ENCODE assay signal across 8 cellular contexts in genomic region chr1:63773496-63773814, GRCh38. TPM values are rescaled to one million over a fixed set of nuclear protein-coding genes. Genes with fewer than 3 reads are reported as not detected.
DNase-seq lines count a peak whose midpoint lies in the region; ATAC-seq and TF ChIP-seq lines count a peak whose summit lies in the region.

No MANE protein-coding gene starts in this region.

- POLR2A ChIA-PET in activated CD4-positive, alpha-beta T cell treated with anti-CD3 and anti-CD28 coated beads for 36 hours (lab: Charles Lee), result no interaction called here

- H3K4me1 ChIP-seq in iPS-15b (ENCODE audit: control insufficient read depth, insufficient read depth, low read length), result peaks cover 34% of the 10 kb centered on the region
- peaks cover 12% of the 10 kb centered on the region for H3K4me1 ChIP-seq in stomach smooth muscle (ENCODE audit: control insufficient read depth, insufficient read depth, low read length)

- ATAC-seq in activated CD4-positive, alpha-beta T cell treated with anti-CD3 and anti-CD28 coated beads for 36 hours, result peak; percentile 37

- no peak for TF ChIP-seq CTCF in WI38 (IDR thresholded peaks at IDR 0.05; ENCODE audit: low read depth, low read length)

- H3K27me3 Mint-ChIP-seq in activated CD4-positive, alpha-beta T cell treated with anti-CD3 and anti-CD28 coated beads for 36 hours, result peaks cover 50% of the 10 kb centered on the region

- H3K27ac Mint-ChIP-seq in activated CD4-positive, alpha-beta T cell treated with anti-CD3 and anti-CD28 coated beads for 36 hours, result no peak overlapping the region

- DNase-seq in activated CD4-positive, alpha-beta T cell treated with anti-CD3 and anti-CD28 coated beads for 36 hours, result no peak
- DNase-seq in activated CD4-positive, alpha-beta T cell treated with anti-CD3 and anti-CD28 coated beads for 1 hour, result no peak
- DNase-seq in NAMALWA (ENCODE audit: low spot score) (no peak), SKM-1 treated with dmso at 0.1 percent for 144 hours (lab: John Stamatoyannopoulos, UW; ENCODE audit: unreplicated experiment) (no peak), OCI-M1 (lab: John Stamatoyannopoulos, UW) (no peak)

- H3K4me3 ChIP-seq in WI38 (ENCODE audit: low read depth, low read length) (peak overlapping the region; percentile 53), iPS-15b (ENCODE audit: low read depth, low read length) (peak overlapping the region; percentile 71), stomach smooth muscle (ENCODE audit: low read length in 2 of 2) (peak overlapping the region; percentile 70 to 87)

- peak overlapping the region; percentile 66 for H3K4me3 Mint-ChIP-seq in activated CD4-positive, alpha-beta T cell treated with anti-CD3 and anti-CD28 coated beads for 36 hours

- H3K36me3 ChIP-seq in iPS-15b (ENCODE audit: control insufficient read depth, insufficient read depth, low read length) (no peaks in the 10 kb centered on the region), stomach smooth muscle (ENCODE audit: control insufficient read depth in 2 of 2, insufficient read depth in 2 of 2, low read length in 2 of 2) (no peaks in the 10 kb centered on the region)

- peak overlapping the region; percentile 86 for H3K27ac ChIP-seq in stomach smooth muscle (ENCODE audit: low read length)

- H3K36me3 Mint-ChIP-seq in activated CD4-positive, alpha-beta T cell treated with anti-CD3 and anti-CD28 coated beads for 36 hours (ENCODE audit: low read depth), result no peaks in the 10 kb centered on the region

- intact Hi-C loops in activated CD4-positive, alpha-beta T cell treated with anti-CD3 and anti-CD28 coated beads for 36 hours (cut with DNase I, micrococcal nuclease), result loop anchor here (5.0 to 10.0 kb wide), 4 partner anchors 156 to 474 kb away; no protein-coding TSS in a partner anchor

- CTCF ChIA-PET in activated CD4-positive, alpha-beta T cell treated with anti-CD3 and anti-CD28 coated beads for 36 hours (lab: Charles Lee), result interaction anchor here (0.9 to 1.1 kb wide), 3 partner anchors 12 to 25 kb away, joined by 3 read pairs; no protein-coding TSS in a partner anchor

- H3K9me3 Mint-ChIP-seq in activated CD4-positive, alpha-beta T cell treated with anti-CD3 and anti-CD28 coated beads for 36 hours (ENCODE audit: low read depth), result no peaks in the 10 kb centered on the region

- no peaks in the 10 kb centered on the region for H3K27me3 ChIP-seq in iPS-15b (ENCODE audit: control insufficient read depth, insufficient read depth, low read length)
- H3K27me3 ChIP-seq in stomach smooth muscle (ENCODE audit: control insufficient read depth in 1 of 2, insufficient read depth in 2 of 2, low read length in 2 of 2), result no peaks in the 10 kb centered on the region

- no peaks in the 10 kb centered on the region for H3K9me3 ChIP-seq in iPS-15b (ENCODE audit: control insufficient read depth, insufficient read depth, low read length)
- no peaks in the 10 kb centered on the region for H3K9me3 ChIP-seq in stomach smooth muscle (ENCODE audit: control insufficient read depth in 2 of 2, low read length in 2 of 2)

- H3K4me1 Mint-ChIP-seq in activated CD4-positive, alpha-beta T cell treated with anti-CD3 and anti-CD28 coated beads for 36 hours, result peaks cover 13% of the 10 kb centered on the region

- H3K9ac ChIP-seq in iPS-15b (ENCODE audit: low read depth, low read length) (peak overlapping the region; percentile 30), stomach smooth muscle (ENCODE audit: low read length in 2 of 2) (peak overlapping the region; percentile 66 to 73)

RNA-seq across cellular contexts. Expression of gene ROR1, which starts 0.4 kb away (rescaled TPM):
- under 1 TPM in 1 of 2 experiments, not detected in 1; 0.21 TPM for total RNA-seq in activated CD4-positive, alpha-beta T cell treated with anti-CD3 and anti-CD28 coated beads for 36 hours
